ENCODE assay signal across 8 cellular contexts in genomic region chr6:24721461-24722215, GRCh38. TPM values are rescaled to one million over a fixed set of nuclear protein-coding genes. Genes with fewer than 3 reads are reported as not detected.
DNase-seq lines count a peak whose midpoint lies in the region; ATAC-seq, FAIRE-seq and TF ChIP-seq lines count a peak whose summit lies in the region.

No MANE protein-coding gene starts in this region.

- intact Hi-C loops in spleen (cut with DNase I; ENCODE audit: low total_unique reads) = loop anchor here (10.0 kb wide), 1 partner anchor 53 kb away; the partner anchor contains the start of gene GMNN

- FAIRE-seq in A549 (lab: Jason Lieb, UNC) (no peak), GM12892 (lab: Jason Lieb, UNC) (peak; percentile 94)

- peak overlapping the region; percentile 99 for H3K27ac ChIP-seq in A549
- H3K27ac ChIP-seq in spleen = peak overlapping the region; percentile 98 to 100 (median 100)

- 8% methylated on average over 26 of the region's 26 CpGs for WGBS in A549 (ENCODE audit: missing lambda C conversion rate)
- 7 to 12% (median 10%) methylated on average over 26 of the region's 26 CpGs for WGBS in spleen, 5 donors

- H3K9me3 ChIP-seq in A549 (no peaks in the 10 kb centered on the region), spleen (no peaks in the 10 kb centered on the region)

- peaks cover 0 to 22% (median 4%) of the 10 kb centered on the region in 6 donors for H3K36me3 ChIP-seq in spleen

- no peak for TF ChIP-seq EP300 in A549 (IDR thresholded peaks at IDR 0.05)

- CTCF ChIA-PET in A549 (lab: Yijun Ruan, JAX) = interaction anchor here (1.7 kb wide), 1 partner anchor 45 kb away, joined by 8 read pairs; no protein-coding TSS in a partner anchor

- peak overlapping the region; percentile 89 for H3K4me2 ChIP-seq in A549

- DNase-seq in A549 (ENCODE audit: low read depth in 1 of 2, low spot score in 1 of 2) = peak in 1 of 2 experiments; percentile 61
- peak; percentile 34 for DNase-seq in GM12892 (ENCODE audit: insufficient read length)
- DNase-seq in NCI-H2029 (lab: John Stamatoyannopoulos, UW) = peak; percentile 94
- DNase-seq in anterior cingulate cortex (lab: John Stamatoyannopoulos, UW) = peak in 30 of 58 donors; percentile 58 to 97 (median 93)
- DNase-seq in spleen = no peak
- no peak for DNase-seq in putamen (ENCODE audit: low spot score)

- H3K4me3 ChIP-seq in A549 (peak overlapping the region; percentile 50), iPS-11a (ENCODE audit: low read depth, low read length) (peak overlapping the region; percentile 60), spleen (peak overlapping the region; percentile 44 to 83 (median 61))

- ATAC-seq in A549 = peak; percentile 81 to 86
- peak; percentile 45 for ATAC-seq in HG02588 (IDR thresholded peaks at IDR 0.05; ENCODE audit: unreplicated experiment)

- POLR2A ChIA-PET in A549 (lab: Yijun Ruan, JAX) = interaction anchor here (0.6 to 1.6 kb wide), 7 partner anchors 17 to 63 kb away, joined by 3 to 30 read pairs (median 3); partner anchors contain the start of genes ACOT13 and TDP2

- TF ChIP-seq CTCF in A549 (IDR thresholded peaks at IDR 0.05) = no peak
- TF ChIP-seq CTCF in spleen (IDR thresholded peaks at IDR 0.05 in 8 of 11, conservative IDR thresholded peaks at IDR 0.05 in 3 of 11) = no peak

- peak; percentile 75 for TF ChIP-seq POLR2A in A549 (IDR thresholded peaks at IDR 0.05; ENCODE audit: low read length)
- TF ChIP-seq POLR2A in GM12892 (IDR thresholded peaks at IDR 0.05; ENCODE audit: low read depth, low read length) = peak; percentile 92
- peak in 2 of 3 donors; percentile 63 to 91 for TF ChIP-seq POLR2A in spleen (IDR thresholded peaks at IDR 0.05)

- H3K4me1 ChIP-seq in A549 (peaks cover 20% of the 10 kb centered on the region), spleen (peaks cover 13 to 40% (median 36%) of the 10 kb centered on the region in 6 donors)

- H3K27me3 ChIP-seq in spleen (replicated peaks in 1 of 7) = no peaks in the 10 kb centered on the region

- TF ChIP-seq RAD21 in A549 (conservative IDR thresholded peaks at IDR 0.05 in 1 of 2, IDR thresholded peaks at IDR 0.05 in 1 of 2) = no peak

TF ChIP-seq in A549, 52 proteins besides CTCF, POLR2A, EP300 and RAD21 (continues in another document):
- TF ChIP-seq ZFP36 (IDR thresholded peaks at IDR 0.05; ENCODE audit: borderline replicate concordance, partially characterized antibody) = no peak
- TF ChIP-seq HOXB5 (CRISPR knock-in tag; IDR thresholded peaks at IDR 0.05) = 0 out of 2 replicates have a peak, but pooled peaks have one; percentile 51
- no peak for TF ChIP-seq HDAC2 (IDR thresholded peaks at IDR 0.05)
- no peak for TF ChIP-seq ZSCAN20 (CRISPR knock-in tag; IDR thresholded peaks at IDR 0.05)
- no peak for TF ChIP-seq NR3C1 (IDR thresholded peaks at IDR 0.05)
- no peak for TF ChIP-seq TP53 (CRISPR knock-in tag; IDR thresholded peaks at IDR 0.05)
- TF ChIP-seq ESRRA (IDR thresholded peaks at IDR 0.05; ENCODE audit: borderline replicate concordance, low read length) = 0 out of 2 replicates have a peak, but pooled peaks have one; percentile 49
- peak; percentile 99 for TF ChIP-seq MAX (IDR thresholded peaks at IDR 0.05)
- no peak for TF ChIP-seq EHMT2 (IDR thresholded peaks at IDR 0.05; ENCODE audit: low read depth)
- no peak for TF ChIP-seq CBX8 (IDR thresholded peaks at IDR 0.05)
- TF ChIP-seq CEBPB (IDR thresholded peaks at IDR 0.05) = no peak
- peak; percentile 67; the same call in 1 of the 2 replicates for TF ChIP-seq HOXB13 (CRISPR knock-in tag; IDR thresholded peaks at IDR 0.05; ENCODE audit: low read depth)
- peak; percentile 84 for TF ChIP-seq TFCP2L1 (CRISPR knock-in tag; IDR thresholded peaks at IDR 0.05)
- TF ChIP-seq JUNB (IDR thresholded peaks at IDR 0.05) = no peak
- no peak for TF ChIP-seq SREBF2 (IDR thresholded peaks at IDR 0.05)
- peak; percentile 92 for TF ChIP-seq E2F6 (IDR thresholded peaks at IDR 0.05; ENCODE audit: borderline replicate concordance, low read depth)
- TF ChIP-seq KDM1A (IDR thresholded peaks at IDR 0.05; ENCODE audit: low read depth) = no peak
- no peak for TF ChIP-seq PBX3 (IDR thresholded peaks at IDR 0.05)
- peak; percentile 50 for TF ChIP-seq PHF8 (IDR thresholded peaks at IDR 0.05; ENCODE audit: borderline replicate concordance, low read depth)
- TF ChIP-seq HEYL (CRISPR knock-in tag; IDR thresholded peaks at IDR 0.05) = no peak
- no peak for TF ChIP-seq CHD4 (IDR thresholded peaks at IDR 0.05; ENCODE audit: borderline replicate concordance)
- TF ChIP-seq KDM5A (IDR thresholded peaks at IDR 0.05) = no peak
- TF ChIP-seq HES2 (IDR thresholded peaks at IDR 0.05) = no peak
- TF ChIP-seq FOSB (CRISPR knock-in tag; IDR thresholded peaks at IDR 0.05) = no peak
- TF ChIP-seq ELK1 (IDR thresholded peaks at IDR 0.05; ENCODE audit: low read depth, low read length) = no peak
- TF ChIP-seq MYC (IDR thresholded peaks at IDR 0.05; ENCODE audit: borderline replicate concordance, low read length) = peak; percentile 97
- TF ChIP-seq POLR2AphosphoS2 (conservative IDR thresholded peaks at IDR 0.05; ENCODE audit: low read length) = no peak

RNA-seq across cellular contexts. Expression of gene C6orf62, which starts 2.7 kb away (rescaled TPM):
- polyA plus RNA-seq in A549 (2011; rRNA removed) (67.5 and 73.4 TPM in 2 replicates), A549 (2017; fragmentation: RNase III; extraction: RNeasy Plus Mini Kit Qiagen cat#74134 plus additional on column Dnase treatment) (66.3 to 75.5 TPM (median 66.6 TPM) in 3 replicates), spleen (10 to 100 TPM; 75.5 to 87.3 (median 78.6) TPM)
- 17.7 and 20.3 TPM in 2 replicates for polyA plus RNA-seq in A549 (2012; cell fraction: cytosol; rRNA removed)
- polyA plus RNA-seq in A549 (2012; cell fraction: nucleus; rRNA removed) = 10.0 and 13.6 TPM in 2 replicates
- 48.1 and 51.3 TPM in 2 replicates for polyA minus RNA-seq in A549 (2011; rRNA and poly(A)+ RNA removed)
- polyA plus RNA-seq in GM12892 (2012; ENCODE audit: missing spikeins) = 86.2 TPM
- total RNA-seq in spleen = 100 to 1,000 TPM; 129 to 193 (median 146) TPM

RNA-seq across cellular contexts. Expression of gene GMNN, which starts 53.1 kb away (rescaled TPM):
- polyA plus RNA-seq in A549 (2011; rRNA removed) = 44.1 and 59.2 TPM in 2 replicates
- 40.7 and 45.8 TPM in 2 replicates for polyA plus RNA-seq in A549 (2012; cell fraction: cytosol; rRNA removed)
- 37.0 and 47.2 TPM in 2 replicates for polyA plus RNA-seq in A549 (2012; cell fraction: nucleus; rRNA removed)
- polyA plus RNA-seq in A549 (2017; fragmentation: RNase III; extraction: RNeasy Plus Mini Kit Qiagen cat#74134 plus additional on column Dnase treatment) = 56.8 to 59.4 TPM (median 59.2 TPM) in 3 replicates
- polyA minus RNA-seq in A549 (2011; rRNA and poly(A)+ RNA removed) = 9.1 and 18.3 TPM in 2 replicates
- 56.7 TPM for polyA plus RNA-seq in GM12892 (2012; ENCODE audit: missing spikeins)
- total RNA-seq in spleen = 10 to 100 TPM; 11.1 to 32.3 (median 16.7) TPM
- 10 to 100 TPM; 12.4 to 17.3 (median 13.9) TPM for polyA plus RNA-seq in spleen

RNA-seq across cellular contexts. Expression of gene ACOT13, which starts 54.8 kb away (rescaled TPM):
- polyA plus RNA-seq in A549 (2011; rRNA removed) (77.7 and 87.7 TPM in 2 replicates), A549 (2017; fragmentation: RNase III; extraction: RNeasy Plus Mini Kit Qiagen cat#74134 plus additional on column Dnase treatment) (22.6 to 24.5 TPM (median 22.9 TPM) in 3 replicates), spleen (10 to 100 TPM; 12.2 to 18.6 (median 14.2) TPM)
- 20.8 and 27.1 TPM in 2 replicates for polyA plus RNA-seq in A549 (2012; cell fraction: cytosol; rRNA removed)
- polyA plus RNA-seq in A549 (2012; cell fraction: nucleus; rRNA removed) = 5.0 and 6.6 TPM in 2 replicates
- polyA minus RNA-seq in A549 (2011; rRNA and poly(A)+ RNA removed) = 6.9 and 9.0 TPM in 2 replicates
- 35.5 TPM for polyA plus RNA-seq in GM12892 (2012; ENCODE audit: missing spikeins)
- total RNA-seq in spleen = 10 to 100 TPM in 4 of 7 donors, 1 to 10 TPM in 3; 3.5 to 14.2 (median 11.4) TPM

RNA-seq across cellular contexts. Expression of gene TDP2, which starts 54.9 kb away (rescaled TPM):
- polyA plus RNA-seq in A549 (2011; rRNA removed) (69.7 and 91.7 TPM in 2 replicates), A549 (2017; fragmentation: RNase III; extraction: RNeasy Plus Mini Kit Qiagen cat#74134 plus additional on column Dnase treatment) (42.7 to 52.6 TPM (median 43.2 TPM) in 3 replicates), spleen (10 to 100 TPM; 36.0 to 43.7 (median 38.4) TPM)
- polyA plus RNA-seq in A549 (2012; cell fraction: cytosol; rRNA removed) = 26.4 and 30.0 TPM in 2 replicates
- polyA plus RNA-seq in A549 (2012; cell fraction: nucleus; rRNA removed) = 13.2 and 24.3 TPM in 2 replicates
- polyA minus RNA-seq in A549 (2011; rRNA and poly(A)+ RNA removed) = 22.2 and 31.2 TPM in 2 replicates
- polyA plus RNA-seq in GM12892 (2012; ENCODE audit: missing spikeins) = 47.2 TPM
- 10 to 100 TPM; 42.9 to 61.7 (median 46.7) TPM for total RNA-seq in spleen

Comparison
In these comparisons a context has a peak if more than half of its experiments do, and no peak if none do; other contexts are left out.
1. DNase-seq: peak in GM12892 (single experiment), NCI-H2029 (single experiment) and anterior cingulate cortex (30 of 58); none in spleen (single experiment) and putamen (single experiment).
2. Peak in every context shown above with its lines, with median percentiles within 50 percentile points of each other: H3K4me3 ChIP-seq and POLR2A ChIP-seq.